Comparison of ENCODE assay signal across 23 cellular contexts in the genomic region with DNA sequence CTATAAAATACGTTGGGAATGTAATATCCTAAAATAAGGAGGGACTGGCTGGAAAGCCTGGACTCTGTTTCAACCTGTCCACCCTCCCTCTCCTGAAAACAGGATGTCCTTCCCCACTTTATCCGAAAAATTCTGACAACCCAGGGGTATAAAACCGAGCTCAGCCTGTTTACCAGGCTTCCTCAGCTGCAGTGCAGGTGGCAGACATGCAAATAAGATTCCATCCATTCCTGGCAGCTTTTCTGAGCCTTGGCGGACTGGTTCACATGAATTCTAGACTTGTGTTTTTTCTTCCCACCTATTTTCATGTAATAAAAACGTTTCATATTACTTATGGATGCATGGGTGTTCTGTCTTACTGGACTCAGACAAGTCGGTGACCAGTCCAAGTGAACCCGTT.
"Had no signal": no experiment of that assay in that cellular context is flagged by ENCODE, and none has a peak within 500 bp of the region (broad histone marks: within the 10 kb centered on the region; RNA-seq: fewer than 3 reads in every experiment).

No MANE protein-coding gene starts in this region.

- H3K27ac ChIP-seq: SJCRH30 had no signal

- H3K4me3 ChIP-seq: MG63, SJCRH30 had no signal

- H3K4me1 ChIP-seq: SJCRH30 had no signal

- DNase-seq: IMR-90; Karpas-422; KG1; MG63; NCI-H1092 treated with DMSO at 0.1 percent for 48 hours; NCI-H1436; NCI-H187; NCI-H2029; NCI-H2081 treated with DMSO at 0.1 percent for 48 hours; NCI-H2171 treated with DMSO at 0.1 percent for 48 hours; NCI-H345; NCI-H446 treated with DMSO at 0.1 percent for 48 hours; NCI-H510A treated with DMSO at 0.1 percent for 48 hours; NCI-H69; NCI-H774; NK-92 treated with Interleukin-12 subunit alpha and Interleukin-12 subunit beta, amount 100 ng/mL, for 24 hours; PC-3; SHP77 treated with DMSO at 0.1 percent for 48 hours; SJCRH30 had no signal

- H3K27me3 ChIP-seq: SJCRH30 had no signal

- ATAC-seq: HepG2, Panc1, PC-3, Right ventricle myocardium inferior, SK-N-SH treated with all-trans-retinoic acid at 6 μM for 48 hours had no signal

- H3K9me3 ChIP-seq: MG63, SJCRH30 had no signal

- H3K36me3 ChIP-seq: MG63, SJCRH30 had no signal
